1 cellular context compared by ENCODE assay signal in genomic region chr11:77322926-77323590, GRCh38.
TF ChIP-seq lines count a peak whose summit lies in the region.

No MANE protein-coding gene starts in this region.

TF ChIP-seq in IMR-90, 13 proteins besides CTCF, POLR2A, EP300 and RAD21:
- TF ChIP-seq FOS (IDR thresholded peaks at IDR 0.05; ENCODE audit: low read depth, low read length) (no peak), MAFK (IDR thresholded peaks at IDR 0.05; ENCODE audit: low read depth, low read length) (no peak), CEBPB (IDR thresholded peaks at IDR 0.05; ENCODE audit: low read depth, low read length) (no peak), RCOR1 (IDR thresholded peaks at IDR 0.05; ENCODE audit: insufficient replicate concordance, low read length) (no peak), SMC3 (IDR thresholded peaks at IDR 0.05; ENCODE audit: low read depth, low read length) (no peak), MXI1 (IDR thresholded peaks at IDR 0.05; ENCODE audit: borderline replicate concordance, low read depth, low read length) (no peak), CHD1 (IDR thresholded peaks at IDR 0.05; ENCODE audit: low read depth, low read length) (no peak), MAZ (IDR thresholded peaks at IDR 0.05; ENCODE audit: borderline replicate concordance, low read depth, low read length) (no peak), BHLHE40 (IDR thresholded peaks at IDR 0.05; ENCODE audit: low read depth, low read length) (no peak), ELK1 (IDR thresholded peaks at IDR 0.05; ENCODE audit: borderline replicate concordance, low read depth, low read length) (no peak), NFE2L2 (IDR thresholded peaks at IDR 0.05; ENCODE audit: low read depth, low read length) (no peak), USF2 (IDR thresholded peaks at IDR 0.05; ENCODE audit: low read depth, low read length) (no peak), RFX5 (IDR thresholded peaks at IDR 0.05; ENCODE audit: low read depth, low read length) (no peak)
